ENCODE assay signal across 8 cellular contexts in the genomic region with DNA sequence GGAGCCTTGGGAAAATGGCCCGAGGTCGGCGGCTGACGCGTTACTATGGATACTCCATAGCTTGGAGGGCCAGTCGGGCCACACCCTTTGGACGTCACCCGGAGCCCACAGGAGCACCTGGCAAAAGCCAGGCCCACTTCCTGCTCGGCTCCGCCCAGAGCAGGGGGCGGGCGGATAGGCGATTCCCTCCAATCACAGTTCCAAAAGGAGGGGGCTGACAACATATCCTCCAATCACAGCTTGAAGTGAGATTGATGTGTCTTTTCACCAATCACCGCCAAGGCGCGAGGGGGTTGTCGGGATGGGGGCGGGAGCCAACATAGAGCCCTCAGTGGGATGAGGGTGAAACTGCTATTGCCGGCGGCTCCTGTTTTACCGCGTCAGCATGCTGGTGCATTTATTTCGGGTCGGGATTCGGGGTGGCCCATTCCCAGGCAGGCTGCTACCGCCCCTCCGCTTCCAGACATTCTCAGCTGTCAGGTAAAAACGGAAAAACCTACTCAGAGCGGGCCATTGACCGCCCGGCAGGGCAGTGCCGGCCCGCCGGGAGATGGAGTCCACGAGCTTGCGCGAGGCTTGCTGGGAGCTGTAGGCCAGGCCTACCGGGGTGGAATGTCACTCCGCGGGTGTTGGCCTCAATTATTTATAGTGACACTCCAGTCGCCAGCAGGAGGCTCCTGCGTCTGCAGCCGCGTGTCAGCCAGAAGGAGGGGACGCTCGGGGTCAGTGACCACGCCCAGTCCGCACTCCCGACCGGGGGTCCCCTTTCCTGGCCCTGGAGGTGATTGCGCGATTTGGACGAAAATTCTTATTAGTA. TPM values are rescaled to one million over a fixed set of nuclear protein-coding genes. Genes with fewer than 3 reads are reported as not detected.
A peak's percentile ranks its signal among the peaks of the same experiment; 100 is the strongest.
DNase-seq lines count a peak whose midpoint lies in the region; ATAC-seq, FAIRE-seq and TF ChIP-seq lines count a peak whose summit lies in the region.

Gene ABCB8, plus strand, starts transcription at position 320 of the 817 bp plus-strand sequence. Its CDS starts 66 bp downstream, at position 386.

- peak within 1 kb of the TSS; percentile 93 for H3K4me2 ChIP-seq in BLaER1

- H3K36me3 Mint-ChIP-seq in activated CD4-positive, alpha-beta T cell treated with anti-CD3 and anti-CD28 coated beads for 36 hours (ENCODE audit: low read depth) = peaks cover 7% of the 10 kb centered on the region

- H4K20me1 ChIP-seq in BLaER1 = no peaks in the 10 kb centered on the region

- no peaks in the 10 kb centered on the region for H3K9me3 ChIP-seq in BLaER1

- peak; percentile 92 for ATAC-seq in HG03457 (IDR thresholded peaks at IDR 0.05; ENCODE audit: unreplicated experiment)
- ATAC-seq in activated CD4-positive, alpha-beta T cell treated with anti-CD3 and anti-CD28 coated beads for 36 hours = peak; percentile 95

- H3K4me3 Mint-ChIP-seq in activated CD4-positive, alpha-beta T cell treated with anti-CD3 and anti-CD28 coated beads for 36 hours = peak within 1 kb of the TSS; percentile 97

- peak; percentile 53 for TF ChIP-seq CTCF in choroid plexus epithelial cell (conservative IDR thresholded peaks at IDR 0.05; ENCODE audit: low read depth, low read length)
- TF ChIP-seq CTCF in kidney epithelial cell (IDR thresholded peaks at IDR 0.05; ENCODE audit: insufficient read depth, low read length, poor library complexity, severe bottlenecking) = peak; percentile 35

- peak within 1 kb of the TSS; percentile 50 for H3K27ac ChIP-seq in BLaER1

- FAIRE-seq in GM19239 (lab: Jason Lieb, UNC) = peak; percentile 90

- H3K4me1 ChIP-seq in BLaER1 = peaks cover 27% of the 10 kb centered on the region

- H3K27me3 Mint-ChIP-seq in activated CD4-positive, alpha-beta T cell treated with anti-CD3 and anti-CD28 coated beads for 36 hours = no peaks in the 10 kb centered on the region

- H3K4me1 Mint-ChIP-seq in activated CD4-positive, alpha-beta T cell treated with anti-CD3 and anti-CD28 coated beads for 36 hours = peaks cover 23% of the 10 kb centered on the region

- H3K27me3 ChIP-seq in BLaER1 (peaks cover 3% of the 10 kb centered on the region; the same call in 1 of the 2 replicates), kidney epithelial cell (ENCODE audit: control insufficient read depth, insufficient read depth, low read length) (no peaks in the 10 kb centered on the region)

- H3K4me3 ChIP-seq in BLaER1 = peak within 1 kb of the TSS; percentile 69
- peak within 1 kb of the TSS; percentile 93 for H3K4me3 ChIP-seq in choroid plexus epithelial cell (ENCODE audit: low read depth, low read length)
- H3K4me3 ChIP-seq in kidney epithelial cell (ENCODE audit: low read depth, low read length) = peak within 1 kb of the TSS; percentile 71

- peak within 1 kb of the TSS; percentile 60 for H3K9ac ChIP-seq in BLaER1

- no peaks in the 10 kb centered on the region for H3K9me3 Mint-ChIP-seq in activated CD4-positive, alpha-beta T cell treated with anti-CD3 and anti-CD28 coated beads for 36 hours (ENCODE audit: low read depth)

- POLR2A ChIA-PET in activated CD4-positive, alpha-beta T cell treated with anti-CD3 and anti-CD28 coated beads for 36 hours (lab: Charles Lee) = interaction anchor here (0.6 to 1.0 kb wide), 2 partner anchors 10 to 14 kb away, joined by 3 to 4 read pairs; no protein-coding TSS in a partner anchor

- intact Hi-C loops in activated CD4-positive, alpha-beta T cell treated with anti-CD3 and anti-CD28 coated beads for 36 hours (cut with DNase I, micrococcal nuclease) = loop anchor here (1.0 to 5.0 kb wide), 13 partner anchors 10 to 1190 kb away; partner anchors contain the start of genes ABCF2 (in 1 of the 2), FASTK (in 1 of the 2), NUB1 (in 1 of the 2) and TMUB1 (in 1 of the 2)

- CTCF ChIA-PET in activated CD4-positive, alpha-beta T cell treated with anti-CD3 and anti-CD28 coated beads for 36 hours (lab: Charles Lee) = interaction anchor here (0.6 to 2.5 kb wide), 18 partner anchors 9 to 514 kb away, joined by 3 to 26 read pairs (median 4); partner anchors contain the start of genes ABCF2 and GIMAP7

- H3K36me3 ChIP-seq in BLaER1 = peaks cover 12% of the 10 kb centered on the region; the same call in 1 of the 2 replicates
- no peaks in the 10 kb centered on the region for H3K36me3 ChIP-seq in kidney epithelial cell (ENCODE audit: control insufficient read depth, insufficient read depth, low read length)

- peak within 1 kb of the TSS; percentile 95 for H3K27ac Mint-ChIP-seq in activated CD4-positive, alpha-beta T cell treated with anti-CD3 and anti-CD28 coated beads for 36 hours

- DNase-seq in GM19239 (ENCODE audit: insufficient read length, low spot score) = peak; percentile 99
- peak; percentile 98 to 99 for DNase-seq in NCI-H524 (lab: John Stamatoyannopoulos, UW)
- DNase-seq in activated CD4-positive, alpha-beta T cell treated with anti-CD3 and anti-CD28 coated beads for 36 hours = peak; percentile 99
- peak; percentile 99 for DNase-seq in choroid plexus epithelial cell (ENCODE audit: low read depth)
- DNase-seq in kidney epithelial cell (ENCODE audit: low read depth) = peak; percentile 96
- peak; percentile 96 to 97 for DNase-seq in stimulated activated CD4-positive, alpha-beta T cell treated with anti-CD3 and anti-CD28 coated beads, Interleukin-15, amount 100 ng/mL, for 48 hours (ENCODE audit: low read depth in 2 of 2)

RNA-seq across cellular contexts. Expression of gene ABCB8, which starts in this region (rescaled TPM):
- 10 to 100 TPM; 41.9 to 44.5 TPM for total RNA-seq in activated CD4-positive, alpha-beta T cell treated with anti-CD3 and anti-CD28 coated beads for 36 hours
- 36.8 and 37.1 TPM in 2 replicates for total RNA-seq in kidney epithelial cell

Comparison
In these comparisons a context has a peak if more than half of its experiments do, and no peak if none do; other contexts are left out.
1. Peak in every context shown above with its lines: DNase-seq, ATAC-seq, H3K4me3 ChIP-seq and H3K27ac ChIP-seq.